ENCODE assay signal across 18 cellular contexts in genomic region chr1:219152759-219153158, GRCh38.
A peak's percentile ranks its signal among the peaks of the same experiment; 100 is the strongest.
DNase-seq lines count a peak whose midpoint lies in the region; ATAC-seq lines count a peak whose summit lies in the region.
"Had no signal": no experiment of that assay in that cellular context is flagged by ENCODE, and none has a peak within 500 bp of the region (broad histone marks: within the 10 kb centered on the region; RNA-seq: fewer than 3 reads in every experiment).

No MANE protein-coding gene starts in this region.

- H3K36me3 Mint-ChIP-seq in memory B cell, result no peaks in the 10 kb centered on the region
- H3K36me3 Mint-ChIP-seq: T-cell had no signal

- ATAC-seq in GM19324 (IDR thresholded peaks at IDR 0.05; ENCODE audit: low FRiP score, unreplicated experiment), result peak; percentile 47
- ATAC-seq in GM21786 (IDR thresholded peaks at IDR 0.05; ENCODE audit: unreplicated experiment), result peak; percentile 60
- peak; percentile 73 for ATAC-seq in HG03354 (IDR thresholded peaks at IDR 0.05; ENCODE audit: poor library complexity, severe bottlenecking, unreplicated experiment)
- peak; percentile 34 for ATAC-seq in memory B cell (ENCODE audit: low read depth)
- ATAC-seq: Right ventricle myocardium inferior, T-cell had no signal

- H3K27ac Mint-ChIP-seq in memory B cell, result no peak overlapping the region
- H3K27ac Mint-ChIP-seq: T-cell had no signal

- H3K4me3 Mint-ChIP-seq in memory B cell, result no peak overlapping the region
- H3K4me3 Mint-ChIP-seq: T-cell had no signal

- DNase-seq in memory B cell (ENCODE audit: low spot score in 2 of 2) (no peak), NCI-H524 treated with DMSO at 0.1 percent for 48 hours (lab: John Stamatoyannopoulos, UW) (no peak), HPDE6-E6E7 (ENCODE audit: extremely low spot score) (no peak)
- DNase-seq in activated CD4-positive, alpha-beta T cell treated with anti-CD3 and anti-CD28 coated beads for 4 hours, result no peak
- DNase-seq: MG63; NCI-H1048; NCI-H1436 treated with DMSO at 0.1 percent for 48 hours; NCI-H2029 treated with DMSO at 0.1 percent for 48 hours; NCI-H2171; NCI-H748 treated with DMSO at 0.1 percent for 48 hours; NK-92 treated with Interleukin-12 subunit alpha and Interleukin-12 subunit beta, amount 100 ng/mL, for 24 hours; SK-N-SH; T-cell; T1000 had no signal

- H3K27me3 Mint-ChIP-seq in memory B cell, result peaks cover 2% of the 10 kb centered on the region

- H3K9me3 Mint-ChIP-seq in memory B cell, result no peaks in the 10 kb centered on the region
- H3K9me3 Mint-ChIP-seq: T-cell had no signal

- peaks cover 6% of the 10 kb centered on the region for H3K4me1 Mint-ChIP-seq in memory B cell
- H3K4me1 Mint-ChIP-seq: T-cell had no signal
